Comparison of ENCODE assay signal across 15 cellular contexts in the genomic region with DNA sequence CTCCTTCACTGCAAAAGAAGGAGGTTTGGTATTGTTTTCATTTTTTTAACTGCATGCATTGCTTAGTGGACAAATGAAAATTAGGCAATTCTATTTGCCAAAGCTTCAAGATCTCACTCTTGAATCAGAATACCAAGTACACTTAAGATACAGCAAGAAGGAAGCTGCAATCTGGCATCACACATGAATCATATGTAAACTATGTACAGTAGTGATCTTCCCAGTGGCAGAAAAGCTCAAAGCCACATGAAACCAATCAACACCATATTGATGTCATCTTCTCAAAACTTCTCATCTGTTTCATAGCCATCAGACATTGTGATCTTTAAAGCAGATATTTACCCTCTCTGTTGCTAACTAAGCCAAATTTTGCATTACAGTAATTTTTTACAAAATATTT.
DNase-seq lines count a peak whose midpoint lies in the region; ATAC-seq, FAIRE-seq and TF ChIP-seq lines count a peak whose summit lies in the region.
"Had no signal": no experiment of that assay in that cellular context is flagged by ENCODE, and none has a peak within 500 bp of the region (broad histone marks: within the 10 kb centered on the region; RNA-seq: fewer than 3 reads in every experiment).

No MANE protein-coding gene starts in this region.

- peak; percentile 36 for DNase-seq in AG20443 (ENCODE audit: low spot score)
- DNase-seq in LHCN-M2 (ENCODE audit: low read depth), result peak; percentile 79
- peak; percentile 65 to 92 for DNase-seq in cardiac fibroblast (ENCODE audit: low read depth in 2 of 2)
- DNase-seq in keratinocyte (ENCODE audit: low read depth, low spot score), result no peak
- no peak for DNase-seq in uterus
- DNase-seq in NOMO-1 (lab: John Stamatoyannopoulos, UW; ENCODE audit: unreplicated experiment in 2 of 2), result no peak
- no peak for DNase-seq in A172 (ENCODE audit: low spot score)
- DNase-seq: caudate nucleus; NCI-H1417; NCI-H2227 treated with DMSO at 0.1 percent for 48 hours; SHP77 treated with DMSO at 0.1 percent for 48 hours; stimulated activated CD4-positive, alpha-beta T cell treated with anti-CD3 and anti-CD28 coated beads, Interleukin-12 subunit alpha, Interleukin-12 subunit beta, amount 100 ng/mL, for 4 hours had no signal

- no peak overlapping the region for H3K4me2 ChIP-seq in keratinocyte (ENCODE audit: control insufficient read depth, extremely low read depth, insufficient read depth, low read depth, low read length)
- H3K4me2 ChIP-seq: hepatocyte had no signal

- H3K9me3 ChIP-seq in keratinocyte (ENCODE audit: control insufficient read depth, low read depth, low read length), result no peaks in the 10 kb centered on the region
- H3K9me3 ChIP-seq in uterus, result no peaks in the 10 kb centered on the region

- H3K9me1 ChIP-seq in keratinocyte (ENCODE audit: control insufficient read depth, extremely low read depth, insufficient read depth, low read length), result no peaks in the 10 kb centered on the region

- H3K4me1 ChIP-seq in keratinocyte (ENCODE audit: control insufficient read depth, extremely low read depth, insufficient read depth, low read length) (peaks cover 6% of the 10 kb centered on the region), uterus (peaks cover 3% of the 10 kb centered on the region in 2 donors)

- H4K20me1 ChIP-seq in keratinocyte (ENCODE audit: control insufficient read depth, extremely low read depth, insufficient read depth, low read length), result no peaks in the 10 kb centered on the region

- H2AFZ ChIP-seq in keratinocyte (ENCODE audit: control insufficient read depth, low read length), result no peak overlapping the region
- H2AFZ ChIP-seq: hepatocyte had no signal

- no peak for TF ChIP-seq POLR2A in uterus (IDR thresholded peaks at IDR 0.05)

- H3K4me3 ChIP-seq in cardiac fibroblast (replicated peaks in 1 of 2; ENCODE audit: low read depth in 2 of 2, low read length in 2 of 2) (no peak overlapping the region), keratinocyte (ENCODE audit: control insufficient read depth in 2 of 3, extremely low read depth in 1 of 3, insufficient read depth in 2 of 3, low read depth in 1 of 3, low read length in 3 of 3) (no peak overlapping the region), uterus (no peak overlapping the region)
- H3K4me3 ChIP-seq: hepatocyte had no signal

- H3K9ac ChIP-seq in keratinocyte (ENCODE audit: control insufficient read depth, extremely low read depth, insufficient read depth, low read length), result no peak overlapping the region

- peak; percentile 46 for FAIRE-seq in keratinocyte (lab: Jason Lieb, UNC)

- H3K36me3 ChIP-seq in keratinocyte (ENCODE audit: control insufficient read depth in 2 of 2, extremely low read depth in 1 of 2, insufficient read depth in 2 of 2, low read length in 2 of 2) (no peaks in the 10 kb centered on the region), uterus (no peaks in the 10 kb centered on the region)

- dilution Hi-C loops in keratinocyte (cut with MboI; ENCODE audit: extremely low pct_ligation_motif_present, low sequenced_read_pairs), result no loop called here

- TF ChIP-seq CTCF in cardiac fibroblast (IDR thresholded peaks at IDR 0.05; ENCODE audit: low read depth, low read length) (no peak), keratinocyte (optimal IDR thresholded peaks at IDR 0.05 in 1 of 3, IDR thresholded peaks at IDR 0.05 in 1 of 3, conservative IDR thresholded peaks at IDR 0.05 in 1 of 3; ENCODE audit: extremely low read depth in 1 of 3, insufficient read depth in 2 of 3, low read length in 3 of 3) (no peak), uterus (IDR thresholded peaks at IDR 0.05) (no peak)

- intact Hi-C loops in uterus (cut with DNase I; ENCODE audit: low total_unique reads), result no loop called here

- ATAC-seq in GM19395 (IDR thresholded peaks at IDR 0.05; ENCODE audit: unreplicated experiment), result no peak

- H3K27me3 ChIP-seq in keratinocyte (ENCODE audit: control insufficient read depth, extremely low read depth, insufficient read depth, low read length) (no peaks in the 10 kb centered on the region), uterus (no peaks in the 10 kb centered on the region)
- H3K27me3 ChIP-seq: hepatocyte had no signal

- H3K27ac ChIP-seq in keratinocyte (ENCODE audit: control insufficient read depth, insufficient read depth, low read length) (no peak overlapping the region), uterus (no peak overlapping the region)
- H3K27ac ChIP-seq: hepatocyte, HL-60 had no signal

- H3K79me2 ChIP-seq in keratinocyte (ENCODE audit: control insufficient read depth, insufficient read depth, low read length), result no peaks in the 10 kb centered on the region
- H3K79me2 ChIP-seq: hepatocyte had no signal

Comparison
In these comparisons a context has a peak if more than half of its experiments do, and no peak if none do; other contexts are left out.
1. DNase-seq: peak in AG20443 (single experiment), LHCN-M2 (single experiment) and cardiac fibroblast (2 of 2); none in keratinocyte (single experiment), uterus (0 of 2), NOMO-1 (0 of 2) and A172 (single experiment).